Comparison of ENCODE assay signal across 8 cellular contexts in the genomic region with DNA sequence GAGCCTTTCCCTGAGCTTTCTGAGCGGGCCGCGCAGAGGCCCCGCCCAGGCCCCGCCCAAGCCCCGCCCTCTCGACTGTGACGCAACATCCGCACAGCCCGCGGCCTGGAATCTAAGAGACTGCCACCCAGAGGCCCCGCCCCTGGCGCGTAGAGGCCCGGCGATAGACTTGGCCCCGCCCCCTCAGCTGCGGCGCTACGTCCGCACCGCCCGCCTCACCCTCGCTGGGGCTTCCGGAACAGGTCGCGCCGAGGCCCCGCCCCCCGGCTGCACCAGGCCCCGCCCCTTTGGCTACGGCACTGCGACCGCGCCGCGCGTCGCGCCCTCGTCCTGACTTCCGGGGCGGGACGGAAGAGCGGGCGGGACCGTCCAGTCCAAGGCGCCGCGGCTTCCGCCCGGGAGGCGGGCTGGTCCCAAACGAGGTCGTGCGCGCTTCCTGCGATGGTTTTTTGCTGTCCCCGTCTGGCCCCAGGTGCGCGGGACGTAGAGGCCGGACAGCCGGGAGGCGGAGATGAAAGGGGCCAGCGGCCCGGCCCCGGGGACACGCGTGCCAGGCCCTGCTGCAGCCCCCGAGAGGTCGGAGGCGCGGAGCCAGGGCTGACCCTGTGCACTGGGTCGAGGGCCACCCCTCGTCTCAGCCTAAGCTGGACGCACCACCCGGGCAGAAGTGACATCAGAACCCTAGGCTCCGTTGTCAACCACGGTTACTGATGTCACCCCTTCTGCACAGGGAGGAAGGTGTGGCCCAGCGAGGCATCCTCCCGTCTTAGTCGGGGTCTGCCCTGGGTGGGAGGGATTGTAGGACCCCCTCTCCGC. TPM values are rescaled to one million over a fixed set of nuclear protein-coding genes. Genes with fewer than 3 reads are reported as not detected.
A peak's percentile ranks its signal among the peaks of the same experiment; 100 is the strongest.
DNase-seq lines count a peak whose midpoint lies in the region; ATAC-seq and TF ChIP-seq lines count a peak whose summit lies in the region.

No MANE protein-coding gene starts in this region.

- peak; percentile 94 for ATAC-seq in stimulated activated naive CD8-positive, alpha-beta T cell treated with anti-CD3 and anti-CD28 coated beads, Interleukin-15, amount 100 ng/mL, for 72 hours

- H3K4me3 Mint-ChIP-seq in neural crest cell, result peak overlapping the region; percentile 87
- H3K4me3 Mint-ChIP-seq in stimulated activated naive CD8-positive, alpha-beta T cell treated with anti-CD3 and anti-CD28 coated beads, Interleukin-15, amount 100 ng/mL, for 72 hours, result peak overlapping the region; percentile 89 to 94

- peaks cover 38% of the 10 kb centered on the region for H3K27me3 Mint-ChIP-seq in neural crest cell (ENCODE audit: low read depth)
- no peaks in the 10 kb centered on the region for H3K27me3 Mint-ChIP-seq in stimulated activated naive CD8-positive, alpha-beta T cell treated with anti-CD3 and anti-CD28 coated beads, Interleukin-15, amount 100 ng/mL, for 72 hours

- DNase-seq in G401 (ENCODE audit: low spot score) (peak; percentile 100), H4 (ENCODE audit: low spot score) (peak; percentile 94), LNCaP clone FGC (ENCODE audit: low read depth) (peak; percentile 90), SHP77 treated with DMSO at 0.1 percent for 48 hours (lab: John Stamatoyannopoulos, UW) (peak; percentile 97), activated gamma-delta T cell treated with Interleukin-2 at 50 U/mL for 16 hours (peak; percentile 100), fibroblast of villous mesenchyme (ENCODE audit: low read depth) (peak; percentile 100), neural crest cell (ENCODE audit: low read depth, low spot score) (peak; percentile 99)
- DNase-seq in stimulated activated naive CD8-positive, alpha-beta T cell treated with anti-CD3 and anti-CD28 coated beads, Interleukin-15, amount 100 ng/mL, for 72 hours, result peak; percentile 100

- TF ChIP-seq CTCF in LNCaP clone FGC (IDR thresholded peaks at IDR 0.05; ENCODE audit: control insufficient read depth, extremely low read depth, insufficient read depth) (no peak), fibroblast of villous mesenchyme (IDR thresholded peaks at IDR 0.05; ENCODE audit: insufficient read depth, low read depth, low read length) (no peak), neural crest cell (conservative IDR thresholded peaks at IDR 0.05) (no peak)

- H3K4me3 ChIP-seq in LNCaP clone FGC (ENCODE audit: low read depth, low read length) (peak overlapping the region; percentile 75), fibroblast of villous mesenchyme (ENCODE audit: low read depth, low read length) (peak overlapping the region; percentile 90)

- in situ Hi-C loops in G401 (cut with HindIII; ENCODE audit: low sequenced_read_pairs), result no loop called here

- no peaks in the 10 kb centered on the region for H3K36me3 Mint-ChIP-seq in neural crest cell (ENCODE audit: low read depth)

- no peaks in the 10 kb centered on the region for H3K9me3 Mint-ChIP-seq in neural crest cell
- H3K9me3 Mint-ChIP-seq in stimulated activated naive CD8-positive, alpha-beta T cell treated with anti-CD3 and anti-CD28 coated beads, Interleukin-15, amount 100 ng/mL, for 72 hours, result no peaks in the 10 kb centered on the region

- no peak overlapping the region for H3K27ac Mint-ChIP-seq in neural crest cell (ENCODE audit: unreplicated experiment)
- peak overlapping the region; percentile 88 to 95 for H3K27ac Mint-ChIP-seq in stimulated activated naive CD8-positive, alpha-beta T cell treated with anti-CD3 and anti-CD28 coated beads, Interleukin-15, amount 100 ng/mL, for 72 hours

- H3K4me1 Mint-ChIP-seq in neural crest cell, result peaks cover 12% of the 10 kb centered on the region
- H3K4me1 Mint-ChIP-seq in stimulated activated naive CD8-positive, alpha-beta T cell treated with anti-CD3 and anti-CD28 coated beads, Interleukin-15, amount 100 ng/mL, for 72 hours, result peaks cover 7% of the 10 kb centered on the region

RNA-seq across cellular contexts. Expression of gene WNT7B, which starts 59.0 kb away (rescaled TPM):
- total RNA-seq in G401 (2014; rRNA removed; shearing (Covaris generic)), result not detected in 2 replicates
- 0.66 and 1.9 TPM in 2 replicates for total RNA-seq in H4 (2014; rRNA removed; shearing (Covaris generic))
- under 0.01 and 0.64 TPM in 2 replicates for total RNA-seq in fibroblast of villous mesenchyme
- 12.6 and 14.2 TPM in 2 replicates for total RNA-seq in neural crest cell

Comparison
In these comparisons a context has a peak if more than half of its experiments do, and no peak if none do; other contexts are left out.
1. Peak in every context shown above with its lines: DNase-seq, ATAC-seq and H3K4me3 ChIP-seq.